ENCODE assay signal across 20 cellular contexts in genomic region chr17:66803474-66803951, GRCh38. TPM values are rescaled to one million over a fixed set of nuclear protein-coding genes. Genes with fewer than 3 reads are reported as not detected.
DNase-seq lines count a peak whose midpoint lies in the region; ATAC-seq and TF ChIP-seq lines count a peak whose summit lies in the region.
"Had no signal": no experiment of that assay in that cellular context is flagged by ENCODE, and none has a peak within 500 bp of the region (broad histone marks: within the 10 kb centered on the region; RNA-seq: fewer than 3 reads in every experiment).

No MANE protein-coding gene starts in this region.

- H3K36me3 Mint-ChIP-seq in GM23338 (ENCODE audit: low read depth) = peaks cover 4% of the 10 kb centered on the region; the same call in 2 of the 3 replicates
- H3K36me3 Mint-ChIP-seq in natural killer cell = no peaks in the 10 kb centered on the region

- no peaks in the 10 kb centered on the region for H3K27me3 Mint-ChIP-seq in GM23338 (ENCODE audit: insufficient read depth, low read depth, poor library complexity)
- peaks cover 0 to 2% of the 10 kb centered on the region in 2 donors for H3K27me3 Mint-ChIP-seq in natural killer cell (ENCODE audit: low read depth in 2 of 2)

- H3K27ac Mint-ChIP-seq in GM23338 (no peak overlapping the region), natural killer cell (no peak overlapping the region)
- H3K27ac Mint-ChIP-seq: CD8-positive, alpha-beta memory T cell had no signal

- H3K9me3 ChIP-seq in NT2/D1 (ENCODE audit: insufficient read depth, low read length) = no peaks in the 10 kb centered on the region
- no peaks in the 10 kb centered on the region for H3K9me3 ChIP-seq in iPS-20b (ENCODE audit: insufficient read depth, low read depth, low read length)
- H3K9me3 ChIP-seq: BLaER1 treated with 17β-estradiol and CSF1 and Interleukin-3, amounts not matched to agents 10 nM and 100 nM; SK-N-SH had no signal

- H3K9me3 Mint-ChIP-seq in GM23338 (peaks cover 3% of the 10 kb centered on the region; the same call in 1 of the 3 replicates), natural killer cell (no peaks in the 10 kb centered on the region)

- H3K4me1 Mint-ChIP-seq in GM23338 (peaks cover 31% of the 10 kb centered on the region), natural killer cell (peaks cover 6 to 24% of the 10 kb centered on the region in 2 donors)

- H3K36me3 ChIP-seq in GM23338 (ENCODE audit: insufficient read depth) (no peaks in the 10 kb centered on the region), NT2/D1 (ENCODE audit: insufficient read depth, insufficient read length, low read length) (no peaks in the 10 kb centered on the region), iPS-20b (ENCODE audit: insufficient read depth, low read depth, low read length) (no peaks in the 10 kb centered on the region)

- peak overlapping the region; percentile 66; the same call in 1 of the 2 replicates for H2AFZ ChIP-seq in GM23338
- H2AFZ ChIP-seq: GM23248 had no signal

- H3K9me2 ChIP-seq in GM23338 (ENCODE audit: insufficient read depth) = no peaks in the 10 kb centered on the region
- H3K9me2 ChIP-seq: SK-N-SH had no signal

- peak; percentile 69 for DNase-seq in GM23338 (ENCODE audit: low spot score)
- DNase-seq in NT2/D1 (ENCODE audit: low read depth, low spot score) = peak; percentile 64
- peak; percentile 51 for DNase-seq in retina
- no peak for DNase-seq in natural killer cell
- no peak for DNase-seq in HPDE6-E6E7 (ENCODE audit: extremely low spot score)
- DNase-seq: CD8-positive, alpha-beta memory T cell; DMS53; EL; GM23248; NCI-H1105; NCI-H1694; NCI-H2081 treated with DMSO at 0.1 percent for 48 hours; NCI-H446 treated with DMSO at 0.1 percent for 48 hours; NCI-H748 treated with DMSO at 0.1 percent for 48 hours; RPMI8226; SHP77 treated with DMSO at 0.1 percent for 48 hours; SK-N-SH had no signal

- peak; percentile 95 for ATAC-seq in GM23338
- no peak for ATAC-seq in natural killer cell
- ATAC-seq in HG03520 (IDR thresholded peaks at IDR 0.05; ENCODE audit: unreplicated experiment) = no peak

- H3K9ac ChIP-seq in NT2/D1 (ENCODE audit: insufficient read length, low read depth) (peak overlapping the region; percentile 68), iPS-20b (ENCODE audit: low read depth, low read length) (peak overlapping the region; percentile 34; the same call in 1 of the 2 replicates)
- H3K9ac ChIP-seq: BLaER1 treated with 17β-estradiol and CSF1 and Interleukin-3, amounts not matched to agents 10 nM and 100 nM; GM23248; SK-N-SH had no signal

- H3K4me1 ChIP-seq in GM23338 (ENCODE audit: insufficient read depth) (peaks cover 22% of the 10 kb centered on the region), NT2/D1 (ENCODE audit: insufficient read depth, insufficient read length) (peaks cover 17% of the 10 kb centered on the region), iPS-20b (ENCODE audit: insufficient read depth, low read length) (peaks cover 14% of the 10 kb centered on the region; the same call in 1 of the 2 replicates)

- H3K4me3 Mint-ChIP-seq in GM23338 (no peak overlapping the region; the same call in 2 of the 3 replicates), natural killer cell (no peak overlapping the region)
- H3K4me3 Mint-ChIP-seq: CD8-positive, alpha-beta memory T cell had no signal

- intact Hi-C loops in natural killer cell (cut with micrococcal nuclease) = no loop called here

- no peaks in the 10 kb centered on the region for H3K79me2 ChIP-seq in GM23338 (replicated peaks; ENCODE audit: insufficient read depth)

- no peaks in the 10 kb centered on the region for H4K20me1 ChIP-seq in GM23338 (replicated peaks; ENCODE audit: insufficient read depth)

- TF ChIP-seq CTCF in GM23338 (conservative IDR thresholded peaks at IDR 0.05; ENCODE audit: low read depth in 2 of 2) (no peak), natural killer cell (IDR thresholded peaks at IDR 0.05) (no peak)

- H3K4me3 ChIP-seq in GM23338 (0 out of 2 replicates have a peak overlapping the region, but pooled peaks have one; percentile 15), NT2/D1 (ENCODE audit: insufficient read length, low read depth) (no peak overlapping the region), iPS-20b (ENCODE audit: low read length) (no peak overlapping the region)
- H3K4me3 ChIP-seq: BLaER1 treated with 17β-estradiol and CSF1 and Interleukin-3, amounts not matched to agents 10 nM and 100 nM; GM23248 had no signal

- H3K27me3 ChIP-seq in GM23338 (ENCODE audit: insufficient read depth) (no peaks in the 10 kb centered on the region), NT2/D1 (ENCODE audit: insufficient read depth, insufficient read length) (no peaks in the 10 kb centered on the region), iPS-20b (ENCODE audit: insufficient read depth, low read length) (no peaks in the 10 kb centered on the region)
- H3K27me3 ChIP-seq: BLaER1 treated with 17β-estradiol and CSF1 and Interleukin-3, amounts not matched to agents 10 nM and 100 nM had no signal

- peak overlapping the region; percentile 51; the same call in 1 of the 2 replicates for H3K4me2 ChIP-seq in GM23338
- H3K4me2 ChIP-seq: SK-N-SH had no signal

- no peaks in the 10 kb centered on the region for H3F3A ChIP-seq in GM23338 (replicated peaks; ENCODE audit: low read depth)

- H3K27ac ChIP-seq in GM23338 (ENCODE audit: low read depth) (peak overlapping the region; percentile 47; the same call in 1 of the 2 replicates), iPS-20b (ENCODE audit: low read length) (peak overlapping the region; percentile 12)
- H3K27ac ChIP-seq: BLaER1 treated with 17β-estradiol and CSF1 and Interleukin-3, amounts not matched to agents 10 nM and 100 nM; GM23248 had no signal

TF ChIP-seq in GM23338, 12 proteins besides CTCF, POLR2A, EP300 and RAD21 (continues in another document):
- no peak for TF ChIP-seq EZH2 (IDR thresholded peaks at IDR 0.05; ENCODE audit: low read depth, unreplicated experiment)
- TF ChIP-seq ETS1 (IDR thresholded peaks at IDR 0.05) = no peak
- TF ChIP-seq NANOG (IDR thresholded peaks at IDR 0.05; ENCODE audit: borderline replicate concordance) = no peak

RNA-seq across cellular contexts. Expression of gene CACNG5, which starts 31.4 kb away (rescaled TPM):
- 2.7 and 3.3 TPM in 2 replicates for total RNA-seq in GM23338 (2014; rRNA removed; shearing (Covaris generic))
- 1.8 and 2.7 TPM in 2 replicates for polyA plus RNA-seq in GM23338 (2016; fragmentation: Nextera tagmentation; extraction: Ambion mirVana)
- total RNA-seq in natural killer cell = not detected
- total RNA-seq: CD8-positive, alpha-beta memory T cell; GM23248 had no signal
- polyA plus RNA-seq: CD8-positive, alpha-beta memory T cell; GM23248 had no signal

Comparison
In these comparisons a context has a peak if more than half of its experiments do, and no peak if none do; other contexts are left out.
1. DNase-seq: peak in GM23338 (single experiment), NT2/D1 (single experiment) and retina (single experiment); none in natural killer cell (single experiment) and HPDE6-E6E7 (single experiment).